ENCODE assay signal across 1 cellular context in the genomic region with DNA sequence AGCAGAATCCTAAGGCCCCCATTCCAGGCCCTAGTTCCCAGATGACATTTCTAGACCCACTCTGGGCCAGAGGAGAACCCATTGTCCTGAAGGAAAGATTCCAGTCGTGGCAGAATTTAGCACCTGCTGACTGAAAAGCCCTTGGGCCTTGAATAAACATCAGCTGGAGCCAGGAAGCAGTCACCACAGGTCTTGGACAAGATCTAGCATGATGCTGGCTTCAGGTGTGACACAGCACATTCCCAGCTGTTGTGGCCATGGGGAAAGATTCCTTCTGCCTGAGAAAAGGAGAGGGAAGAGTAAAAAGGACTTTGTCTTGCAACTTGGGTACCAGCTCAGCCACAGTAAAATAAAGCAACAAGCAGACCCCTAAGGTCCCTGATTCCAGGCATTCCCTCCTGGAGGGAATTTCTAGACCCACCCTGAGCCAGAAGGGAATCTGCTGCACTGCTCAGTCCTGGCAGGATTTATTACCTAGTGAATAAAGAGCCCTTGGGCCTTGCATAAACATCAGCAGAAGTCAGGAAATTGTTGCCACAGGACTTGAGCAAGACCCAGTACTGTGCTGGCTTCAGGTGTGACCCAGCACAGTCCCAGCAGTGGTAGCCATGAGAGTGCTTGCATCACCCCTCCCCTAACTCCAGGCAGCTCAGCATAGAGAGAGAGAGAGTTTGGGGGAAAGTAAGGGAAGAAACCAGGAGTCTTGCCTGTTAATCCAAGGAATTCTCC.
TF ChIP-seq lines count a peak whose summit lies in the region.

No MANE protein-coding gene starts in this region.

TF ChIP-seq in IMR-90, 13 proteins besides CTCF, POLR2A, EP300 and RAD21:
- TF ChIP-seq MAFK (IDR thresholded peaks at IDR 0.05; ENCODE audit: low read depth, low read length) (no peak), CEBPB (IDR thresholded peaks at IDR 0.05; ENCODE audit: low read depth, low read length) (0 out of 2 replicates have a peak, but pooled peaks have one; percentile 1), BHLHE40 (IDR thresholded peaks at IDR 0.05; ENCODE audit: low read depth, low read length) (no peak), RCOR1 (IDR thresholded peaks at IDR 0.05; ENCODE audit: insufficient replicate concordance, low read length) (no peak), RFX5 (IDR thresholded peaks at IDR 0.05; ENCODE audit: low read depth, low read length) (no peak), FOS (IDR thresholded peaks at IDR 0.05; ENCODE audit: low read depth, low read length) (no peak), CHD1 (IDR thresholded peaks at IDR 0.05; ENCODE audit: low read depth, low read length) (no peak), NFE2L2 (IDR thresholded peaks at IDR 0.05; ENCODE audit: low read depth, low read length) (peak; percentile 62; the same call in 1 of the 2 replicates)
- TF ChIP-seq, protein P1, sequence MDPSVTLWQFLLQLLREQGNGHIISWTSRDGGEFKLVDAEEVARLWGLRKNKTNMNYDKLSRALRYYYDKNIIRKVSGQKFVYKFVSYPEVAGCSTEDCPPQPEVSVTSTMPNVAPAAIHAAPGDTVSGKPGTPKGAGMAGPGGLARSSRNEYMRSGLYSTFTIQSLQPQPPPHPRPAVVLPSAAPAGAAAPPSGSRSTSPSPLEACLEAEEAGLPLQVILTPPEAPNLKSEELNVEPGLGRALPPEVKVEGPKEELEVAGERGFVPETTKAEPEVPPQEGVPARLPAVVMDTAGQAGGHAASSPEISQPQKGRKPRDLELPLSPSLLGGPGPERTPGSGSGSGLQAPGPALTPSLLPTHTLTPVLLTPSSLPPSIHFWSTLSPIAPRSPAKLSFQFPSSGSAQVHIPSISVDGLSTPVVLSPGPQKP (IDR thresholded peaks at IDR 0.05; ENCODE audit: borderline replicate concordance, low read depth, low read length) = no peak
- TF ChIP-seq, protein P2, sequence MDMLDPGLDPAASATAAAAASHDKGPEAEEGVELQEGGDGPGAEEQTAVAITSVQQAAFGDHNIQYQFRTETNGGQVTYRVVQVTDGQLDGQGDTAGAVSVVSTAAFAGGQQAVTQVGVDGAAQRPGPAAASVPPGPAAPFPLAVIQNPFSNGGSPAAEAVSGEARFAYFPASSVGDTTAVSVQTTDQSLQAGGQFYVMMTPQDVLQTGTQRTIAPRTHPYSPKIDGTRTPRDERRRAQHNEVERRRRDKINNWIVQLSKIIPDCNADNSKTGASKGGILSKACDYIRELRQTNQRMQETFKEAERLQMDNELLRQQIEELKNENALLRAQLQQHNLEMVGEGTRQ (IDR thresholded peaks at IDR 0.05; ENCODE audit: low read depth, low read length) = no peak
